In the genomic region with DNA sequence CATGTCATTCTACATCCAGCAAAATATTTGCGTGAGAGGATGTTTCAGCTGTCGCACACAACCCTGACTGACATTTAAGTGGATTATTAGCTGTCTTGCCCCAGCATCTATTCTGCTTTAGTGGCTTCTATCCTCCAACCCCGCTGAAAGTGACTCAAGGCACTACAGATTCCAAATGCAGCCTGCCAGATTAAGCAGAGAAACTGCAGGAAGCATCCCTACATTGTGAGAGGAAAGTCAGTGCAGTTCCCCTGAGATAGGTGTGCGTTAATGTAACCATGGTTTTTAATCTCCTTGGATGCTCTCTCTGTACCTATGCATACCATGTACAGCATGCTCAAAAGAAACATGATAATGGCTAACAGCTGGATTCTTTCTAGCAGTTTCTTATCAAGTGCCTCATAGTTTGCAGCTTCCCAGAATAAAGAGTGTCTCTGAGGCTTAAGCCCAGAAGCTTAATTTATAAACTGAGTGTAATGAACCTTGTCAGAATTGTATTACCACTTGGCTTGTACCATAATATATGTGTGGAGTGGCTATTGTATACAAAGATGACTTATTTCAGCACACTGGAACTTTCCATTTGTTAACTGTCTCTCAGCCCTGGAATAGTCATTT, we compare ENCODE assay signal across 17 cellular contexts. TPM values are rescaled to one million over a fixed set of nuclear protein-coding genes. Genes with fewer than 3 reads are reported as not detected.
DNase-seq lines count a peak whose midpoint lies in the region; ATAC-seq and TF ChIP-seq lines count a peak whose summit lies in the region.
"Had no signal": no experiment of that assay in that cellular context is flagged by ENCODE, and none has a peak within 500 bp of the region (broad histone marks: within the 10 kb centered on the region; RNA-seq: fewer than 3 reads in every experiment).

No MANE protein-coding gene starts in this region.

- ATAC-seq in Panc1 = no peak
- ATAC-seq in left lung = peak; percentile 17
- ATAC-seq in HG02759 (IDR thresholded peaks at IDR 0.05; ENCODE audit: unreplicated experiment) = no peak
- no peak for ATAC-seq in HG02884 (IDR thresholded peaks at IDR 0.05; ENCODE audit: unreplicated experiment)
- no peak for ATAC-seq in GM18498 (IDR thresholded peaks at IDR 0.05; ENCODE audit: unreplicated experiment)
- ATAC-seq: stimulated activated naive B cell treated with anti-CD40 and anti-IgM and Interleukin-4, amounts not matched to agents 10 μg/mL and 1 μg/mL and 100 μg/mL, for 72 hours had no signal

- H3K36me3 ChIP-seq in Panc1 (ENCODE audit: control insufficient read depth, insufficient read depth, low read length) (no peaks in the 10 kb centered on the region), left lung (no peaks in the 10 kb centered on the region)
- H3K36me3 ChIP-seq: adrenal gland, thyroid gland had no signal

- H3K4me3 ChIP-seq in Panc1 (ENCODE audit: low read depth in 2 of 2, low read length in 2 of 2) (no peak overlapping the region), left lung (no peak overlapping the region)
- H3K4me3 ChIP-seq: adrenal gland, thyroid gland had no signal

- H3K27ac ChIP-seq in Panc1 (ENCODE audit: low read length) (peak overlapping the region; percentile 5; the same call in 1 of the 2 replicates), left lung (no peak overlapping the region)
- H3K27ac ChIP-seq: adrenal gland, HL-60, thyroid gland had no signal

- POLR2A ChIA-PET in Panc1 (lab: Charles Lee) = interaction anchor here (0.8 kb wide), 1 partner anchor 13 kb away, joined by 4 read pairs; no protein-coding TSS in a partner anchor

- H3K9me3 ChIP-seq in Panc1 (ENCODE audit: control insufficient read depth, insufficient read depth, low read depth, low read length) (no peaks in the 10 kb centered on the region), left lung (no peaks in the 10 kb centered on the region)
- H3K9me3 ChIP-seq: adrenal gland, thyroid gland had no signal

- TF ChIP-seq CTCF in Panc1 (IDR thresholded peaks at IDR 0.05) = no peak
- no peak for TF ChIP-seq CTCF in left lung (IDR thresholded peaks at IDR 0.05)

- H3K4me1 ChIP-seq in Panc1 (ENCODE audit: control insufficient read depth, insufficient read depth, low read length) = no peaks in the 10 kb centered on the region; the same call in 1 of the 2 replicates
- no peaks in the 10 kb centered on the region for H3K4me1 ChIP-seq in left lung
- H3K4me1 ChIP-seq: adrenal gland, thyroid gland had no signal

- CTCF ChIA-PET in Panc1 (lab: Charles Lee) = no interaction called here

- intact Hi-C loops in Panc1 (cut with micrococcal nuclease; ENCODE audit: unreplicated experiment) = no loop called here
- intact Hi-C loops in left lung (cut with DNase I) = no loop called here

- H3K27me3 ChIP-seq in Panc1 (ENCODE audit: control insufficient read depth, insufficient read depth, low read length) = no peaks in the 10 kb centered on the region
- H3K27me3 ChIP-seq in left lung = no peaks in the 10 kb centered on the region
- H3K27me3 ChIP-seq: adrenal gland, thyroid gland had no signal

- no TSS peak for BruUV-seq in Panc1 (replicated peaks; lab: Mats Ljungman, UMichigan)

- in situ Hi-C loops in Panc1 (cut with HindIII; ENCODE audit: low pct_unique_long_range_greater_than_20kb, low sequenced_read_pairs) = no loop called here

- DNase-seq in DMS79 (lab: John Stamatoyannopoulos, UW) (peak; percentile 43), NCI-H187 treated with DMSO at 0.1 percent for 48 hours (lab: John Stamatoyannopoulos, UW) (peak; percentile 100), Panc1 (ENCODE audit: low read depth, low spot score) (no peak), left lung (no peak)
- DNase-seq in effector CD4-positive, alpha-beta T cell = no peak
- DNase-seq: activated gamma-delta T cell; adrenal gland; CD4-positive, CD25-positive, alpha-beta regulatory T cell; H9; NCI-H2227 treated with DMSO at 0.1 percent for 48 hours; SHP77; stimulated activated naive B cell treated with anti-CD40 and anti-IgM and Interleukin-4, amounts not matched to agents 10 μg/mL and 1 μg/mL and 100 μg/mL, for 72 hours; thyroid gland had no signal

RNA-seq across cellular contexts. Expression of a gene that starts 17.0 kb away (rescaled TPM):
- total RNA-seq in Panc1 (2021; ENCODE audit: unreplicated experiment) = 17.8 TPM
- polyA plus RNA-seq in Panc1 (2012; ENCODE audit: insufficient read length) = 7.2 TPM
- total RNA-seq in left lung = 10 to 100 TPM in 1 of 2 donors, 1 to 10 TPM in 1; 9.3 to 14.6 TPM

Comparison
In these comparisons a context has a peak if more than half of its experiments do, and no peak if none do; other contexts are left out.
1. DNase-seq: peak in DMS79 (single experiment) and NCI-H187 treated with DMSO at 0.1 percent for 48 hours (single experiment); none in Panc1 (single experiment), left lung (0 of 2) and effector CD4-positive, alpha-beta T cell (single experiment).